Comparison of ENCODE assay signal across 19 cellular contexts in the genomic region with DNA sequence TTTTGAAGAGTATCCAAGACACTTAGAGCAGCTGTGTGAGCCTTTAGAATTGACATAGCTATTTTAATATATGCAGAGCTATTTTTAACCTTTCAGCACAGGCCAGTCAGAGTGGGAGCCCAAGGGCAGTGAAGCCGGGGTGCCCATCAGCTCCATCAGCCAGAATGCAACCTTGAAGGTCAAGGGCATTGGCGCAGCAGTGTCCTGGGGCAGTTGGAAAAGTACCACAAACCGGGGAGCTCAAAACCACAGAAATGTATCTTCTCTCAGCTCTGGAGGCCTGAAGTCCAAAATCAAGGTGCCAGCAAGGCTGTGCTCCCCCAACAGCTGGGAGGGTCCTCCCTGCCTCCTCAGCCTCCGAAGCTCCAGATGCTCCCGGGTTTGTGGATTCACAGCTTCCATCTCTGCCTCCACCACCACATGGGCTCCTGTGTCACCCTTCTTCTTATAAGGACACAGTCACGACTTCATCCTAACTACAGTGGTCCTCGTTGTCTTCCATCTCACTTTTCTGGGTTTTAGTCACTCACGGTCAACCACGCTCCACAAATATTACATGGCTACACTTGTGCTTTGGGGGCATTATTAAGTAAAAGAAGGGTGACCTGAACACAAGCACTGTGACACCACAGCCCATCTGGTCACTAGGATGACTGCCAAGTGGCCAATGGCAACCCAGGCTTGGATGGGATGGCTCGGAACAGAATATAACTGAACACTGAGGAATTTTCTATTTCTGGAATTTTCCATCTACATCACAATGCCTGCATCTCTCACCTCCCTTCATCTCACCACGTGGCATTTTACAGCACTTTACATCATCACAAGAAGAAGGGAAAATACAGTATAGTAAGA. TPM values are rescaled to one million over a fixed set of nuclear protein-coding genes. Genes with fewer than 3 reads are reported as not detected.
A peak's percentile ranks its signal among the peaks of the same experiment; 100 is the strongest.
DNase-seq lines count a peak whose midpoint lies in the region; ATAC-seq and TF ChIP-seq lines count a peak whose summit lies in the region.
"Had no signal": no experiment of that assay in that cellular context is flagged by ENCODE, and none has a peak within 500 bp of the region (broad histone marks: within the 10 kb centered on the region; RNA-seq: fewer than 3 reads in every experiment).

No MANE protein-coding gene starts in this region.

- peak overlapping the region in 1 of 3 donors; percentile 40 for H3K9ac ChIP-seq in skeletal muscle tissue (ENCODE audit: low read depth in 1 of 3, low read length in 3 of 3)

- peak; percentile 41 for DNase-seq in activated effector memory CD4-positive, alpha-beta T cell treated with anti-CD3 and anti-CD28 coated beads, Interleukin-2, amount 50 U/mL, for 16 hours
- DNase-seq in activated effector memory CD4-positive, alpha-beta T cell treated with Interleukin-2 at 50 U/mL for 16 hours, result no peak
- DNase-seq in ascending aorta (ENCODE audit: low spot score in 2 of 2), result no peak
- peak; percentile 63 for DNase-seq in left ventricle myocardium superior
- no peak for DNase-seq in central memory CD4-positive, alpha-beta T cell
- DNase-seq in suprapubic skin (ENCODE audit: low spot score in 2 of 2), result no peak
- no peak for DNase-seq in aorta
- DNase-seq: ACHN; amniotic stem cell; CD8-positive, alpha-beta memory T cell; H9; NCI-H1048; NCI-H2081 treated with DMSO at 0.1 percent for 48 hours; NCI-H510A treated with DMSO at 0.1 percent for 48 hours; nephron progenitor cell; NK-92 treated with Interleukin-12 subunit alpha and Interleukin-12 subunit beta, amount 100 ng/mL, for 24 hours; small intestine; stimulated activated naive CD4-positive, alpha-beta T cell had no signal

- no peaks in the 10 kb centered on the region for H3K27me3 ChIP-seq in ascending aorta
- H3K27me3 ChIP-seq in skeletal muscle tissue (ENCODE audit: control insufficient read depth in 3 of 3, insufficient read depth in 3 of 3, low read length in 3 of 3), result no peaks in the 10 kb centered on the region
- H3K27me3 ChIP-seq in suprapubic skin, result no peaks in the 10 kb centered on the region
- no peaks in the 10 kb centered on the region for H3K27me3 ChIP-seq in aorta (ENCODE audit: control insufficient read depth in 1 of 2, insufficient read depth in 2 of 2, low read length in 1 of 2)

- peak overlapping the region; percentile 1 to 36 for H3K27ac ChIP-seq in ascending aorta
- H3K27ac ChIP-seq in skeletal muscle tissue (ENCODE audit: low read depth, low read length), result peak overlapping the region; percentile 75
- no peak overlapping the region for H3K27ac ChIP-seq in suprapubic skin
- H3K27ac ChIP-seq in aorta (ENCODE audit: low read depth in 1 of 2, low read length in 2 of 2), result peak overlapping the region in 1 of 2 donors; percentile 6

- 78% methylated on average over 11 of the region's 11 CpGs for WGBS in suprapubic skin
- WGBS in aorta, 2 donors, result 78 to 79% methylated on average over 11 of the region's 11 CpGs

- intact Hi-C loops in ascending aorta (cut with DNase I) (loop anchor here (1.0 kb wide), 1 partner anchor 14 kb away; no protein-coding TSS in a partner anchor), left ventricle myocardium superior (cut with micrococcal nuclease) (no loop called here), aorta (cut with DNase I) (no loop called here)

- no peak for TF ChIP-seq EP300 in suprapubic skin (IDR thresholded peaks at IDR 0.05)

- H3K9me3 ChIP-seq in ascending aorta (no peaks in the 10 kb centered on the region), skeletal muscle tissue (ENCODE audit: control insufficient read depth in 3 of 3, low read length in 3 of 3) (no peaks in the 10 kb centered on the region), suprapubic skin (no peaks in the 10 kb centered on the region), aorta (ENCODE audit: control insufficient read depth, low read length) (no peaks in the 10 kb centered on the region)

- H3K4me1 ChIP-seq in ascending aorta, result peaks cover 3 to 39% of the 10 kb centered on the region in 2 donors
- peaks cover 35 to 49% (median 36%) of the 10 kb centered on the region in 3 donors for H3K4me1 ChIP-seq in skeletal muscle tissue (ENCODE audit: control insufficient read depth in 3 of 3, insufficient read depth in 3 of 3, low read length in 3 of 3)
- peaks cover 29% of the 10 kb centered on the region for H3K4me1 ChIP-seq in suprapubic skin
- H3K4me1 ChIP-seq in aorta (ENCODE audit: control insufficient read depth in 1 of 2, insufficient read depth in 2 of 2, low read length in 2 of 2), result peaks cover 0 to 2% of the 10 kb centered on the region in 2 donors

- ATAC-seq in left ventricle myocardium superior, result peak; percentile 58
- no peak for ATAC-seq in aorta (ENCODE audit: low FRiP score)

- no peak for TF ChIP-seq CTCF in ascending aorta (IDR thresholded peaks at IDR 0.05)
- no peak for TF ChIP-seq CTCF in suprapubic skin (IDR thresholded peaks at IDR 0.05)

- H3K4me3 ChIP-seq in ascending aorta, result no peak overlapping the region
- H3K4me3 ChIP-seq in skeletal muscle tissue (ENCODE audit: low read length in 3 of 3), result peak overlapping the region in 1 of 3 donors; percentile 31
- H3K4me3 ChIP-seq in suprapubic skin, result no peak overlapping the region
- no peak overlapping the region for H3K4me3 ChIP-seq in aorta (ENCODE audit: low read length in 2 of 2)

- H3K36me3 ChIP-seq in ascending aorta (no peaks in the 10 kb centered on the region), skeletal muscle tissue (ENCODE audit: control insufficient read depth in 3 of 3, insufficient read depth in 3 of 3, low read length in 3 of 3) (no peaks in the 10 kb centered on the region), suprapubic skin (no peaks in the 10 kb centered on the region), aorta (ENCODE audit: control insufficient read depth in 1 of 2, insufficient read depth in 2 of 2, low read length in 1 of 2) (no peaks in the 10 kb centered on the region)

- no peak for TF ChIP-seq POLR2A in suprapubic skin (IDR thresholded peaks at IDR 0.05)

RNA-seq across cellular contexts. Expression of a gene that starts 15.9 kb away (rescaled TPM):
- total RNA-seq in ascending aorta, result 502 TPM
- total RNA-seq in left ventricle myocardium superior, result 210 TPM
- 25.1 TPM for total RNA-seq in skeletal muscle tissue
- total RNA-seq in suprapubic skin, result 100 to 1,000 TPM; 175 to 286 (median 224) TPM
- 100 to 1,000 TPM; 317 to 348 TPM for total RNA-seq in aorta
- polyA plus RNA-seq in aorta, result 100 to 1,000 TPM; 244 to 509 TPM

Comparison
In these comparisons a context has a peak if more than half of its experiments do, and no peak if none do; other contexts are left out.
1. DNase-seq: peak in activated effector memory CD4-positive, alpha-beta T cell treated with anti-CD3 and anti-CD28 coated beads, Interleukin-2, amount 50 U/mL, for 16 hours (single experiment) and left ventricle myocardium superior (single experiment); none in activated effector memory CD4-positive, alpha-beta T cell treated with Interleukin-2 at 50 U/mL for 16 hours (single experiment), ascending aorta (0 of 2), central memory CD4-positive, alpha-beta T cell (single experiment), suprapubic skin (0 of 2) and aorta (0 of 2).